ENCODE assay signal across 13 cellular contexts in genomic region chr7:36474283-36475010, GRCh38.
DNase-seq lines count a peak whose midpoint lies in the region; ATAC-seq and TF ChIP-seq lines count a peak whose summit lies in the region.
"Had no signal": no experiment of that assay in that cellular context is flagged by ENCODE, and none has a peak within 500 bp of the region (broad histone marks: within the 10 kb centered on the region; RNA-seq: fewer than 3 reads in every experiment).

No MANE protein-coding gene starts in this region.

- no peak for ATAC-seq in HCT116
- no peak for ATAC-seq in activated CD4-positive, CD25-positive, alpha-beta regulatory T cell treated with anti-CD3 and anti-CD28 coated beads, Interleukin-2, amount 50 U/mL, for 24 hours
- ATAC-seq in GM19452 (IDR thresholded peaks at IDR 0.05; ENCODE audit: unreplicated experiment), result no peak
- ATAC-seq in GM19397 (IDR thresholded peaks at IDR 0.05; ENCODE audit: unreplicated experiment), result no peak
- ATAC-seq: gastrocnemius medialis had no signal

- H3K4me1 Mint-ChIP-seq in T-helper 2 cell treated with Interferon-gamma antibody and Interleukin-4, amounts not matched to agents 5 μg/mL and 100 μg/mL, for 36 hours (ENCODE audit: low read depth), result peaks cover 24% of the 10 kb centered on the region

- peaks cover 8% of the 10 kb centered on the region for H3K9me3 Mint-ChIP-seq in T-helper 2 cell treated with Interferon-gamma antibody and Interleukin-4, amounts not matched to agents 5 μg/mL and 100 μg/mL, for 36 hours
- H3K9me3 Mint-ChIP-seq: central memory CD8-positive, alpha-beta T cell had no signal

- DNase-seq in AG08395 (ENCODE audit: low spot score), result peak; percentile 22
- no peak for DNase-seq in HCT116 (ENCODE audit: low read depth, low spot score)
- peak; percentile 13 for DNase-seq in T-helper 2 cell treated with Interferon-gamma antibody and Interleukin-4, amounts not matched to agents 5 μg/mL and 100 μg/mL, for 36 hours (ENCODE audit: low spot score)
- no peak for DNase-seq in epithelial cell of prostate (ENCODE audit: low read depth, low spot score)
- DNase-seq in NCI-H2196 (lab: John Stamatoyannopoulos, UW; ENCODE audit: unreplicated experiment), result no peak
- DNase-seq: activated CD8-positive, alpha-beta memory T cell treated with anti-CD3 and anti-CD28 coated beads for 24 hours; gastrocnemius medialis; sigmoid colon had no signal

- no peaks in the 10 kb centered on the region for H3K9me3 ChIP-seq in HCT116 (ENCODE audit: control insufficient read depth in 1 of 2, insufficient read depth in 1 of 2, low read depth in 1 of 2, low read length in 2 of 2)
- H3K9me3 ChIP-seq: gastrocnemius medialis, sigmoid colon had no signal

- H3K79me2 ChIP-seq in HCT116 (ENCODE audit: insufficient read depth, low read length), result no peaks in the 10 kb centered on the region

- H3K27ac Mint-ChIP-seq in T-helper 2 cell treated with Interferon-gamma antibody and Interleukin-4, amounts not matched to agents 5 μg/mL and 100 μg/mL, for 36 hours, result peak overlapping the region; percentile 54

- no peaks in the 10 kb centered on the region for H3K9me2 ChIP-seq in HCT116 (ENCODE audit: insufficient read depth)

- no peaks in the 10 kb centered on the region for H3K4me1 ChIP-seq in HCT116 (ENCODE audit: control insufficient read depth in 1 of 2, insufficient read depth in 2 of 2, low read length in 2 of 2)
- H3K4me1 ChIP-seq: gastrocnemius medialis, sigmoid colon had no signal

- H3K27me3 Mint-ChIP-seq in T-helper 2 cell treated with Interferon-gamma antibody and Interleukin-4, amounts not matched to agents 5 μg/mL and 100 μg/mL, for 36 hours (ENCODE audit: low read depth), result no peaks in the 10 kb centered on the region

- no peak overlapping the region for H3K4me3 ChIP-seq in HCT116 (replicated peaks in 1 of 2; ENCODE audit: low read depth in 1 of 2, low read length in 2 of 2)
- H3K4me3 ChIP-seq: gastrocnemius medialis, sigmoid colon had no signal

- H2AFZ ChIP-seq in HCT116 (ENCODE audit: low read depth, low read length, poor library complexity, severe bottlenecking), result peak overlapping the region; percentile 36

- no peaks in the 10 kb centered on the region for H3K36me3 Mint-ChIP-seq in T-helper 2 cell treated with Interferon-gamma antibody and Interleukin-4, amounts not matched to agents 5 μg/mL and 100 μg/mL, for 36 hours (ENCODE audit: low read depth)
- H3K36me3 Mint-ChIP-seq: CD4-positive, CD25-positive, alpha-beta regulatory T cell had no signal

- intact Hi-C loops in HCT116 (cut with micrococcal nuclease), result no loop called here

- H3K4me2 ChIP-seq in HCT116 (ENCODE audit: low read length), result no peak overlapping the region

- TF ChIP-seq RAD21 in HCT116 (IDR thresholded peaks at IDR 0.05; ENCODE audit: low read depth), result no peak

- RAD21 ChIA-PET in HCT116 (lab: Charles Lee; ENCODE audit: low non-redundant PET in 1 of 2, low total read pairs in 2 of 2, uncharacterized antibody in 2 of 2, unreplicated experiment in 2 of 2), result interaction anchor here (1.0 to 1.5 kb wide), 2 partner anchors 13 to 724 kb away, joined by 4 read pairs; no protein-coding TSS in a partner anchor

- TF ChIP-seq POLR2A in HCT116 (IDR thresholded peaks at IDR 0.05; ENCODE audit: borderline replicate concordance, extremely low read depth, insufficient read depth, insufficient read length), result no peak

- BruUV-seq in HCT116 (replicated peaks; lab: Mats Ljungman, UMichigan), result no TSS peak

- no peaks in the 10 kb centered on the region for H3K36me3 ChIP-seq in HCT116 (ENCODE audit: control insufficient read depth in 1 of 2, insufficient read depth in 2 of 2, low read length in 2 of 2)
- H3K36me3 ChIP-seq: gastrocnemius medialis, sigmoid colon had no signal

- peak overlapping the region; percentile 30 for H3K4me3 Mint-ChIP-seq in T-helper 2 cell treated with Interferon-gamma antibody and Interleukin-4, amounts not matched to agents 5 μg/mL and 100 μg/mL, for 36 hours
- H3K4me3 Mint-ChIP-seq: CD4-positive, CD25-positive, alpha-beta regulatory T cell; central memory CD8-positive, alpha-beta T cell had no signal

- POLR2A ChIA-PET in HCT116 (lab: Charles Lee), result no interaction called here

- H4K20me1 ChIP-seq in HCT116 (ENCODE audit: insufficient read depth), result no peaks in the 10 kb centered on the region

- H3K9ac ChIP-seq in HCT116 (ENCODE audit: low read length), result no peak overlapping the region

- H3K27ac ChIP-seq in HCT116 (ENCODE audit: low read depth, low read length) (no peak overlapping the region), epithelial cell of prostate (peak overlapping the region; percentile 25)
- H3K27ac ChIP-seq: gastrocnemius medialis, sigmoid colon had no signal

- no peaks in the 10 kb centered on the region for H3K27me3 ChIP-seq in HCT116 (ENCODE audit: insufficient read depth, low read length)
- H3K27me3 ChIP-seq: gastrocnemius medialis, sigmoid colon had no signal

- TF ChIP-seq CTCF in HCT116 (IDR thresholded peaks at IDR 0.05 in 2 of 3, conservative IDR thresholded peaks at IDR 0.05 in 1 of 3; ENCODE audit: borderline replicate concordance in 1 of 3, insufficient read depth in 1 of 3, low read depth in 2 of 3, low read length in 2 of 3), result no peak

- CTCF ChIA-PET in HCT116 (lab: Charles Lee), result interaction anchor here (0.9 to 5.3 kb wide), 3 partner anchors 13 to 726 kb away, joined by 3 to 43 read pairs (median 5); no protein-coding TSS in a partner anchor

TF ChIP-seq in HCT116, 20 proteins besides CTCF, POLR2A, EP300 and RAD21:
- TF ChIP-seq ZNF274 (IDR thresholded peaks at IDR 0.05; ENCODE audit: low read depth, low read length) (no peak), SIN3A (IDR thresholded peaks at IDR 0.05; ENCODE audit: low read depth) (no peak), ZFX (IDR thresholded peaks at IDR 0.05) (no peak), TCF7L2 (IDR thresholded peaks at IDR 0.05; ENCODE audit: borderline replicate concordance, extremely low read depth, insufficient read depth, insufficient read length) (no peak), YY1 (IDR thresholded peaks at IDR 0.05; ENCODE audit: extremely low read depth, insufficient replicate concordance, low read depth, low read length) (no peak), MAX (IDR thresholded peaks at IDR 0.05) (no peak), CBX3 (IDR thresholded peaks at IDR 0.05; ENCODE audit: low read depth) (no peak), POLR2AphosphoS5 (IDR thresholded peaks at IDR 0.05; ENCODE audit: low read depth, low read length) (no peak), FOSL1 (IDR thresholded peaks at IDR 0.05; ENCODE audit: low read depth) (no peak), SP1 (IDR thresholded peaks at IDR 0.05; ENCODE audit: low read depth) (no peak), EZH2phosphoT487 (IDR thresholded peaks at IDR 0.05; ENCODE audit: borderline replicate concordance) (no peak), ZBTB33 (IDR thresholded peaks at IDR 0.05; ENCODE audit: extremely low read depth, insufficient replicate concordance, low read length) (no peak), JUND (IDR thresholded peaks at IDR 0.05) (no peak), EZH2 (IDR thresholded peaks at IDR 0.05) (no peak)

Comparison
In these comparisons a context has a peak if more than half of its experiments do, and no peak if none do; other contexts are left out.
1. DNase-seq: peak in AG08395 (single experiment) and T-helper 2 cell treated with Interferon-gamma antibody and Interleukin-4, amounts not matched to agents 5 μg/mL and 100 μg/mL, for 36 hours (single experiment); none in HCT116 (single experiment), epithelial cell of prostate (single experiment) and NCI-H2196 (single experiment).